8 cellular contexts compared by ENCODE assay signal in genomic region chr17:32341857-32342602, GRCh38. TPM values are rescaled to one million over a fixed set of nuclear protein-coding genes. Genes with fewer than 3 reads are reported as not detected.
DNase-seq lines count a peak whose midpoint lies in the region; ATAC-seq and TF ChIP-seq lines count a peak whose summit lies in the region.

A gene with protein sequence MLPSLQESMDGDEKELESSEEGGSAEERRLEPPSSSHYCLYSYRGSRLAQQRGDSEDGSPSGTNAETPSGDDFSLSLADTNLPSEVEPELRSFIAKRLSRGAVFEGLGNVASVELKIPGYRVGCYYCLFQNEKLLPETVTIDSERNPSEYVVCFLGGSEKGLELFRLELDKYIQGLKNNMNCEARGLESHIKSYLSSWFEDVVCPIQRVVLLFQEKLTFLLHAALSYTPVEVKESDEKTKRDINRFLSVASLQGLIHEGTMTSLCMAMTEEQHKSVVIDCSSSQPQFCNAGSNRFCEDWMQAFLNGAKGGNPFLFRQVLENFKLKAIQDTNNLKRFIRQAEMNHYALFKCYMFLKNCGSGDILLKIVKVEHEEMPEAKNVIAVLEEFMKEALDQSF (minus strand): TSS chr17:32342173. CDS start chr17:32342139, 34 bp downstream.

- peak; percentile 82 for ATAC-seq in GM21447 (IDR thresholded peaks at IDR 0.05; ENCODE audit: unreplicated experiment)

- peak within 1 kb of the TSS; percentile 72 for H3K4me3 ChIP-seq in fibroblast of villous mesenchyme (ENCODE audit: low read depth, low read length)

- DNase-seq in DMS 273 (lab: John Stamatoyannopoulos, UW; ENCODE audit: unreplicated experiment): peak; percentile 92
- DNase-seq in SHP77 (lab: John Stamatoyannopoulos, UW): peak; percentile 78
- DNase-seq in activated effector memory CD4-positive, alpha-beta T cell treated with Interleukin-2 at 50 U/mL for 16 hours: peak; percentile 75
- DNase-seq in fibroblast of villous mesenchyme (ENCODE audit: low read depth): peak; percentile 63
- peak; percentile 70 for DNase-seq in nephron progenitor cell

- H3K9me3 Mint-ChIP-seq in IgD-negative memory B cell (no peaks in the 10 kb centered on the region), nephron progenitor cell (no peaks in the 10 kb centered on the region)
- H3K9me3 Mint-ChIP-seq in stimulated activated naive CD8-positive, alpha-beta T cell treated with anti-CD3 and anti-CD28 coated beads, Interleukin-15, Interleukin-2, amounts not matched to agents 100 ng/mL and 50 ng/mL, for 24 hours: no peaks in the 10 kb centered on the region

- H3K4me1 Mint-ChIP-seq in IgD-negative memory B cell (peaks cover 8 to 18% (median 16%) of the 10 kb centered on the region in 3 donors), nephron progenitor cell (peaks cover 29% of the 10 kb centered on the region)
- peaks cover 28% of the 10 kb centered on the region for H3K4me1 Mint-ChIP-seq in stimulated activated naive CD8-positive, alpha-beta T cell treated with anti-CD3 and anti-CD28 coated beads, Interleukin-15, Interleukin-2, amounts not matched to agents 100 ng/mL and 50 ng/mL, for 24 hours (ENCODE audit: low read depth)

- H3K4me3 Mint-ChIP-seq in IgD-negative memory B cell: peak within 1 kb of the TSS; percentile 79 to 97 (median 94)
- peak within 1 kb of the TSS; percentile 95 for H3K4me3 Mint-ChIP-seq in nephron progenitor cell
- peak within 1 kb of the TSS; percentile 96 for H3K4me3 Mint-ChIP-seq in stimulated activated naive CD8-positive, alpha-beta T cell treated with anti-CD3 and anti-CD28 coated beads, Interleukin-15, Interleukin-2, amounts not matched to agents 100 ng/mL and 50 ng/mL, for 24 hours

- H3K27ac Mint-ChIP-seq in IgD-negative memory B cell (peak within 1 kb of the TSS; percentile 81 to 96 (median 81)), nephron progenitor cell (peak within 1 kb of the TSS; percentile 91)
- peak within 1 kb of the TSS; percentile 97 for H3K27ac Mint-ChIP-seq in stimulated activated naive CD8-positive, alpha-beta T cell treated with anti-CD3 and anti-CD28 coated beads, Interleukin-15, Interleukin-2, amounts not matched to agents 100 ng/mL and 50 ng/mL, for 24 hours

- TF ChIP-seq CTCF in fibroblast of villous mesenchyme (IDR thresholded peaks at IDR 0.05; ENCODE audit: insufficient read depth, low read depth, low read length): no peak
- TF ChIP-seq CTCF in nephron progenitor cell (IDR thresholded peaks at IDR 0.05): no peak

- H3K27me3 Mint-ChIP-seq in IgD-negative memory B cell: no peaks in the 10 kb centered on the region
- H3K27me3 Mint-ChIP-seq in nephron progenitor cell (ENCODE audit: low read depth, poor library complexity): peaks cover 7% of the 10 kb centered on the region
- H3K27me3 Mint-ChIP-seq in stimulated activated naive CD8-positive, alpha-beta T cell treated with anti-CD3 and anti-CD28 coated beads, Interleukin-15, Interleukin-2, amounts not matched to agents 100 ng/mL and 50 ng/mL, for 24 hours: no peaks in the 10 kb centered on the region

- no peaks in the 10 kb centered on the region for H3K36me3 Mint-ChIP-seq in IgD-negative memory B cell
- peaks cover 20% of the 10 kb centered on the region for H3K36me3 Mint-ChIP-seq in nephron progenitor cell (ENCODE audit: low read depth)
- H3K36me3 Mint-ChIP-seq in stimulated activated naive CD8-positive, alpha-beta T cell treated with anti-CD3 and anti-CD28 coated beads, Interleukin-15, Interleukin-2, amounts not matched to agents 100 ng/mL and 50 ng/mL, for 24 hours (ENCODE audit: low read depth): peaks cover 10% of the 10 kb centered on the region

RNA-seq across cellular contexts. Expression of the gene that starts here (rescaled TPM):
- 9.6 TPM for polyA plus RNA-seq in IgD-negative memory B cell
- total RNA-seq in fibroblast of villous mesenchyme: 14.8 and 18.6 TPM in 2 replicates

Comparison
In these comparisons a context has a peak if more than half of its experiments do, and no peak if none do; other contexts are left out.
1. Peak in every context shown above with its lines: DNase-seq, ATAC-seq and H3K4me3 ChIP-seq.